Comparison of ENCODE assay signal across 1 cellular context in genomic region chr3:97256060-97256459, GRCh38.
TF ChIP-seq lines count a peak whose summit lies in the region.

No MANE protein-coding gene starts in this region.

TF ChIP-seq in HepG2, 621 proteins besides CTCF, POLR2A, EP300 and RAD21 (continued from another document):
- no peak for TF ChIP-seq ZNF597 (CRISPR knock-in tag; IDR thresholded peaks at IDR 0.05)
- no peak for TF ChIP-seq HMGXB4 (CRISPR knock-in tag; IDR thresholded peaks at IDR 0.05; ENCODE audit: borderline replicate concordance in 1 of 2, low read depth in 1 of 2)
- no peak for TF ChIP-seq ZNF790 (CRISPR knock-in tag; IDR thresholded peaks at IDR 0.05; ENCODE audit: borderline replicate concordance)
- TF ChIP-seq ZNF710 (CRISPR knock-in tag; IDR thresholded peaks at IDR 0.05; ENCODE audit: borderline replicate concordance), result no peak
- TF ChIP-seq SMAD9 (CRISPR knock-in tag; IDR thresholded peaks at IDR 0.05), result no peak
